Comparison of ENCODE assay signal across 23 cellular contexts in the genomic region with DNA sequence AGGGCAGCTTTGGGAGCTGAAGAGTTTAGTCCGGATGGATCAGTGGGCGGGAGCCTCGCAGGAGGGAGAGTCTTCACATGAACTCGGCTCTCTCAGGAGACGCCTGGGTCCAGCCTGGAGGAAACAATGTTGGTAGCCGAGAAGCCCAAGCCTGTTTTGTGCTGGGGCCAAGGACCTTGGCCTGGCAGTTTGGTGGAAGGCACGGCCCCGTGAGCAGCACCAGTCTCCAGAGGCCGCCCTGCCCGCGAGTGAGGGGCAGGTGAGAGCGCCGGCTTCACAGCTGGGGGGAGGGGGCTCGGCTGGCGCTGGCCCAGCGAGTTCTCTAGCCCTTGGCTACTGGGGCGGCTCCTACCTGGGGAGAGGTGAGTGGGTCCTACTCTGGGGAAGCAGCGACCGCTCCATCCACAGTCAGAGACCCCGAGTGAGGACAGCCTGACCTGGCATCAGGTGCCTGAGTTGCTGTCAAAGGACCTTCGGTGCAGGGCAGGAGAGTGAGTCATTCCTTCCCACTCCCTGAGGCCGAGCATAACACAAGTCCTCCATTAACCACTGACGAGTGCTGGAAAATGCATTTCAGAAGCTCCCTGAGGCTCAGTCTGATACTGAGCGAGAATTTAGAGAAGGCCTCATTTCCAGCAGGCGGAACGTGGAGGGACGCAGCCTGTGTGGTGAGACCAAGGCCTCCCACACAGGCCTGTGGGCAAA.
DNase-seq lines count a peak whose midpoint lies in the region; ATAC-seq and TF ChIP-seq lines count a peak whose summit lies in the region.
"Had no signal": no experiment of that assay in that cellular context is flagged by ENCODE, and none has a peak within 500 bp of the region (broad histone marks: within the 10 kb centered on the region; RNA-seq: fewer than 3 reads in every experiment).

No MANE protein-coding gene starts in this region.

- ATAC-seq in natural killer cell (no peak), HG02870 (IDR thresholded peaks at IDR 0.05; ENCODE audit: unreplicated experiment) (no peak)
- ATAC-seq: stimulated activated effector memory CD8-positive, alpha-beta T cell treated with anti-CD3 and anti-CD28 coated beads, Interleukin-12 subunit alpha, Interleukin-12 subunit beta, amount 100 ng/mL, for 72 hours had no signal

- no peak for TF ChIP-seq EP300 in ovary (IDR thresholded peaks at IDR 0.05)

- no peak overlapping the region for H3K27ac Mint-ChIP-seq in natural killer cell
- H3K27ac Mint-ChIP-seq: activated T-helper 1 cell treated with anti-CD3 and anti-CD28 coated beads, Interleukin-12 subunit alpha, Interleukin-12 subunit beta, Interleukin-2, Interleukin-4 antibody, amounts not matched to agents 30 ng/mL and 10 ng/mL and 1 ng/mL, durations not matched to agents 14 hours and 24 hours and 36 hours; IgD-negative memory B cell; stimulated activated effector memory CD8-positive, alpha-beta T cell treated with anti-CD3 and anti-CD28 coated beads, Interleukin-12 subunit alpha, Interleukin-12 subunit beta, amount 100 ng/mL, for 72 hours had no signal

- H3K27me3 ChIP-seq in ovary = no peaks in the 10 kb centered on the region
- H3K27me3 ChIP-seq: BE2C had no signal

- no peaks in the 10 kb centered on the region for H3K36me3 Mint-ChIP-seq in natural killer cell
- H3K36me3 Mint-ChIP-seq: IgD-negative memory B cell; stimulated activated effector memory CD8-positive, alpha-beta T cell treated with anti-CD3 and anti-CD28 coated beads, Interleukin-12 subunit alpha, Interleukin-12 subunit beta, amount 100 ng/mL, for 72 hours had no signal

- H3K4me3 ChIP-seq in ovary = no peak overlapping the region

- H3K27me3 Mint-ChIP-seq in natural killer cell (ENCODE audit: low read depth in 2 of 2) = peaks cover 9 to 17% of the 10 kb centered on the region in 2 donors

- peaks cover 3% of the 10 kb centered on the region for H3K4me1 ChIP-seq in ovary (ENCODE audit: insufficient read depth)
- H3K4me1 ChIP-seq: BE2C had no signal

- intact Hi-C loops in natural killer cell (cut with micrococcal nuclease) (no loop called here), ovary (cut with DNase I) (no loop called here)

- no peak overlapping the region for H3K27ac ChIP-seq in ovary

- H3K9me3 ChIP-seq in ovary = no peaks in the 10 kb centered on the region
- H3K9me3 ChIP-seq: BE2C had no signal

- no peak for TF ChIP-seq POLR2A in ovary (IDR thresholded peaks at IDR 0.05)

- H3K36me3 ChIP-seq in ovary = no peaks in the 10 kb centered on the region
- H3K36me3 ChIP-seq: BE2C had no signal

- no peak for TF ChIP-seq CTCF in GM20000 (IDR thresholded peaks at IDR 0.05; ENCODE audit: extremely low read depth, missing control alignments)
- TF ChIP-seq CTCF in natural killer cell (IDR thresholded peaks at IDR 0.05) = no peak
- no peak for TF ChIP-seq CTCF in ovary (IDR thresholded peaks at IDR 0.05)

- DNase-seq in Daoy (ENCODE audit: low read depth) (peak; percentile 45), GM20000 (ENCODE audit: low spot score) (peak; percentile 20), astrocyte of the hippocampus (ENCODE audit: low read depth, low spot score) (peak; percentile 67), natural killer cell (no peak), MV-4-11 (lab: John Stamatoyannopoulos, UW) (no peak), ovary (no peak)
- DNase-seq: activated CD8-positive, alpha-beta memory T cell treated with anti-CD3 and anti-CD28 coated beads for 24 hours; BE2C; COR-L47; effector CD4-positive, alpha-beta T cell; EL; MM.1S; NCI-H1694; NCI-H748 treated with DMSO at 0.1 percent for 48 hours; OCI-M1; retina; SIG-M5; stimulated activated CD4-positive, alpha-beta T cell treated with anti-CD3 and anti-CD28 coated beads, Interleukin-15, amount 100 ng/mL, for 24 hours had no signal

- peak overlapping the region; percentile 53 for H3K4me3 Mint-ChIP-seq in natural killer cell
- H3K4me3 Mint-ChIP-seq: activated T-helper 1 cell treated with anti-CD3 and anti-CD28 coated beads, Interleukin-12 subunit alpha, Interleukin-12 subunit beta, Interleukin-2, Interleukin-4 antibody, amounts not matched to agents 30 ng/mL and 10 ng/mL and 1 ng/mL, durations not matched to agents 14 hours and 24 hours and 36 hours; central memory CD8-positive, alpha-beta T cell; stimulated activated effector memory CD8-positive, alpha-beta T cell treated with anti-CD3 and anti-CD28 coated beads, Interleukin-12 subunit alpha, Interleukin-12 subunit beta, amount 100 ng/mL, for 72 hours had no signal

- H3K4me1 Mint-ChIP-seq in natural killer cell = peaks cover 0 to 6% of the 10 kb centered on the region in 2 donors
- H3K4me1 Mint-ChIP-seq: central memory CD8-positive, alpha-beta T cell; stimulated activated effector memory CD8-positive, alpha-beta T cell treated with anti-CD3 and anti-CD28 coated beads, Interleukin-12 subunit alpha, Interleukin-12 subunit beta, amount 100 ng/mL, for 72 hours had no signal

- no peaks in the 10 kb centered on the region for H3K9me3 Mint-ChIP-seq in natural killer cell
- H3K9me3 Mint-ChIP-seq: activated T-helper 1 cell treated with anti-CD3 and anti-CD28 coated beads, Interleukin-12 subunit alpha, Interleukin-12 subunit beta, Interleukin-2, Interleukin-4 antibody, amounts not matched to agents 30 ng/mL and 10 ng/mL and 1 ng/mL, durations not matched to agents 14 hours and 24 hours and 36 hours; central memory CD8-positive, alpha-beta T cell; IgD-negative memory B cell; stimulated activated effector memory CD8-positive, alpha-beta T cell treated with anti-CD3 and anti-CD28 coated beads, Interleukin-12 subunit alpha, Interleukin-12 subunit beta, amount 100 ng/mL, for 72 hours had no signal

- WGBS in ovary, 3 donors = 68 to 75% (median 72%) methylated on average over 26 to 27 of the region's 27 CpGs

Comparison
In these comparisons a context has a peak if more than half of its experiments do, and no peak if none do; other contexts are left out.
1. DNase-seq: peak in Daoy (single experiment), GM20000 (single experiment) and astrocyte of the hippocampus (single experiment); none in natural killer cell (single experiment), MV-4-11 (single experiment) and ovary (0 of 5).